Comparison of ENCODE assay signal across 15 cellular contexts in genomic region chr1:209835782-209836298, GRCh38. TPM values are rescaled to one million over a fixed set of nuclear protein-coding genes. Genes with fewer than 3 reads are reported as not detected.
DNase-seq lines count a peak whose midpoint lies in the region; ATAC-seq, FAIRE-seq and TF ChIP-seq lines count a peak whose summit lies in the region.
"Had no signal": no experiment of that assay in that cellular context is flagged by ENCODE, and none has a peak within 500 bp of the region (broad histone marks: within the 10 kb centered on the region; RNA-seq: fewer than 3 reads in every experiment).

No MANE protein-coding gene starts in this region.

- peaks cover 38% of the 10 kb centered on the region for H3K36me3 Mint-ChIP-seq in activated naive CD4-positive, alpha-beta T cell treated with anti-CD3 and anti-CD28 coated beads, Interleukin-2, amount 50 U/mL, for 24 hours
- H3K36me3 Mint-ChIP-seq in T-helper 17 cell (ENCODE audit: low read depth) = peaks cover 21% of the 10 kb centered on the region
- peaks cover 100% of the 10 kb centered on the region for H3K36me3 Mint-ChIP-seq in stimulated activated effector memory CD8-positive, alpha-beta T cell treated with anti-CD3 and anti-CD28 coated beads, Interleukin-12 subunit alpha, Interleukin-12 subunit beta, amount 100 ng/mL, for 72 hours

- TF ChIP-seq CTCF in GM13976 (IDR thresholded peaks at IDR 0.05; ENCODE audit: borderline replicate concordance, control extremely low read depth, extremely low read depth, insufficient read depth, missing control alignments) (no peak), D721Med (IDR thresholded peaks at IDR 0.05; ENCODE audit: insufficient read depth, missing control alignments) (no peak)

- H3K27me3 Mint-ChIP-seq in activated naive CD4-positive, alpha-beta T cell treated with anti-CD3 and anti-CD28 coated beads, Interleukin-2, amount 50 U/mL, for 24 hours = no peaks in the 10 kb centered on the region
- H3K27me3 Mint-ChIP-seq in T-helper 17 cell = no peaks in the 10 kb centered on the region

- no peak overlapping the region for H3K4me3 Mint-ChIP-seq in activated naive CD4-positive, alpha-beta T cell treated with anti-CD3 and anti-CD28 coated beads, Interleukin-2, amount 50 U/mL, for 24 hours
- no peak overlapping the region for H3K4me3 Mint-ChIP-seq in T-helper 17 cell
- no peak overlapping the region for H3K4me3 Mint-ChIP-seq in stimulated activated effector memory CD8-positive, alpha-beta T cell treated with anti-CD3 and anti-CD28 coated beads, Interleukin-12 subunit alpha, Interleukin-12 subunit beta, amount 100 ng/mL, for 72 hours

- no peak for ATAC-seq in T-helper 17 cell
- peak; percentile 83 for ATAC-seq in stimulated activated effector memory CD8-positive, alpha-beta T cell treated with anti-CD3 and anti-CD28 coated beads, Interleukin-12 subunit alpha, Interleukin-12 subunit beta, amount 100 ng/mL, for 72 hours
- ATAC-seq: gastroesophageal sphincter had no signal

- in situ Hi-C loops in GM13976 (cut with MboI; ENCODE audit: low sequenced_read_pairs, unreplicated experiment) = no loop called here

- no peaks in the 10 kb centered on the region for H3K9me3 Mint-ChIP-seq in activated naive CD4-positive, alpha-beta T cell treated with anti-CD3 and anti-CD28 coated beads, Interleukin-2, amount 50 U/mL, for 24 hours
- H3K9me3 Mint-ChIP-seq in stimulated activated effector memory CD8-positive, alpha-beta T cell treated with anti-CD3 and anti-CD28 coated beads, Interleukin-12 subunit alpha, Interleukin-12 subunit beta, amount 100 ng/mL, for 72 hours = no peaks in the 10 kb centered on the region

- FAIRE-seq in D721Med (lab: Jason Lieb, UNC) = no peak
- FAIRE-seq: keratinocyte had no signal

- peak overlapping the region; percentile 78 for H3K27ac Mint-ChIP-seq in activated naive CD4-positive, alpha-beta T cell treated with anti-CD3 and anti-CD28 coated beads, Interleukin-2, amount 50 U/mL, for 24 hours
- peak overlapping the region; percentile 45 for H3K27ac Mint-ChIP-seq in T-helper 17 cell
- H3K27ac Mint-ChIP-seq in stimulated activated effector memory CD8-positive, alpha-beta T cell treated with anti-CD3 and anti-CD28 coated beads, Interleukin-12 subunit alpha, Interleukin-12 subunit beta, amount 100 ng/mL, for 72 hours = peak overlapping the region; percentile 29

- H3K9me3 ChIP-seq in T-helper 17 cell (ENCODE audit: control insufficient read depth, low read length, poor library complexity, severe bottlenecking) = no peaks in the 10 kb centered on the region
- H3K9me3 ChIP-seq: gastroesophageal sphincter, ovary, uterus had no signal

- no peak for DNase-seq in activated naive CD4-positive, alpha-beta T cell (lab: John Stamatoyannopoulos, UW)
- DNase-seq in T-helper 17 cell (no peak), dedifferentiated amniotic fluid mesenchymal stem cell (ENCODE audit: extremely low spot score) (peak; percentile 42), GM13976 (ENCODE audit: low spot score) (no peak), D721Med (ENCODE audit: insufficient read length, low spot score) (no peak), OCI-M2 (lab: John Stamatoyannopoulos, UW; ENCODE audit: unreplicated experiment) (no peak)
- peak in 1 of 2 donors; percentile 56 for DNase-seq in stimulated activated effector memory CD8-positive, alpha-beta T cell treated with anti-CD3 and anti-CD28 coated beads, Interleukin-12 subunit alpha, Interleukin-12 subunit beta, amount 100 ng/mL, for 72 hours (ENCODE audit: low spot score in 2 of 2)
- DNase-seq: dorsolateral prefrontal cortex, NCI-H1417, ovary, uterus had no signal

- peaks cover 71% of the 10 kb centered on the region for H3K4me1 Mint-ChIP-seq in activated naive CD4-positive, alpha-beta T cell treated with anti-CD3 and anti-CD28 coated beads, Interleukin-2, amount 50 U/mL, for 24 hours
- peaks cover 23% of the 10 kb centered on the region for H3K4me1 Mint-ChIP-seq in T-helper 17 cell
- H3K4me1 Mint-ChIP-seq in stimulated activated effector memory CD8-positive, alpha-beta T cell treated with anti-CD3 and anti-CD28 coated beads, Interleukin-12 subunit alpha, Interleukin-12 subunit beta, amount 100 ng/mL, for 72 hours = peaks cover 40% of the 10 kb centered on the region

RNA-seq across cellular contexts. Expression of gene UTP25, which starts 8.1 kb away (rescaled TPM):
- total RNA-seq in T-helper 17 cell = 1 to 10 TPM; 5.9 to 6.3 TPM

RNA-seq across cellular contexts. Expression of gene IRF6, which starts 29.9 kb away (rescaled TPM):
- total RNA-seq in T-helper 17 cell = 1 to 10 TPM in 1 of 2 donors, under 1 TPM in 1; 0.20 to 1.1 TPM
- total RNA-seq: OCI-LY7 had no signal

RNA-seq across cellular contexts. Expression of gene C1orf74, which starts 51.5 kb away (rescaled TPM):
- total RNA-seq in T-helper 17 cell = under 1 TPM; 0.42 to 0.50 TPM
